Comparison of ENCODE assay signal across 8 cellular contexts in the genomic region with DNA sequence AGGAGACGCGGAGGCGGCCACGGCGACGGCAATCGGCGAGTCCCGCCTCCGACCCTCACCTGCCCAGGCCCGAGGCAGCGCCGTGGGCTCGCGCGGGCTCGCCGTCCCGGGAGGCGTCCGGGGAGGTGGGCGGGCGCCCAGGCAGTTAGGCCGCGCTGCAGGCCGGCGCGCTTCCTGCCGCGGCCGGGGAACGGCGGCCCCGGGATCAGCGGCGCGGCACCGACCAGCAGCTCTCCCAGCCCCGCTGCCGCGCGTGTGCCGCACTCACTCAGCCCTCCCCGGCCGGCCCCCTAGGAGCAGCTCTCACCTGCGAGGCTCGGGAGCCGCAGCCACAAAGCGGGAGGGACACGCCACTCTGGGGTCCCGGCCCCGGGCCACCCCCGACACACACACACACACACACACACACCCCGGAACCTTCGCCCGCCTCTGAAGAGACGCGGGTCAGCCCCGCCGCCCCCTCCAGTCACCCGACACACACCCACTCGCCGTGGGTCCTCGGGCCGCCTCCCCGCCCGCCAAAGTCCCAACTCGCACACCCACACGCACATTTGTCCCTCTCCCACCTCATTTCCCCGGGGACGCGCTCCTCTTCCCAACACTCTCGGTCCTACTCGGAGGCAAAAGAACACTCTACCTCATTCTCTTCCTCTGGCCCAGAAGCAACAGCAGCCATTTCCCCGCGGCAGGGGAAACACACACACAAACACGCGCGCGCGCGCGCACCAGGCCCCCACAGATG. TPM values are rescaled to one million over a fixed set of nuclear protein-coding genes. Genes with fewer than 3 reads are reported as not detected.
DNase-seq lines count a peak whose midpoint lies in the region; ATAC-seq and TF ChIP-seq lines count a peak whose summit lies in the region.

A gene (minus strand): TSS at position 702 of the 742 bp plus-strand sequence. CDS start 60 bp downstream, at position 642.

- H3K9me3 Mint-ChIP-seq in endothelial cell (ENCODE audit: unreplicated experiment) (no peaks in the 10 kb centered on the region), mesothelial cell of epicardium (no peaks in the 10 kb centered on the region)

- H3K27ac Mint-ChIP-seq in endothelial cell (ENCODE audit: unreplicated experiment) (peak within 1 kb of the TSS; percentile 96), mesothelial cell of epicardium (peak within 1 kb of the TSS; percentile 99)

- peaks cover 5% of the 10 kb centered on the region for H3K36me3 Mint-ChIP-seq in endothelial cell (ENCODE audit: low read depth, unreplicated experiment)
- H3K36me3 Mint-ChIP-seq in mesothelial cell of epicardium, result no peaks in the 10 kb centered on the region

- TF ChIP-seq CTCF in endothelial cell (IDR thresholded peaks at IDR 0.05; ENCODE audit: unreplicated experiment) (no peak), mesothelial cell of epicardium (IDR thresholded peaks at IDR 0.05; ENCODE audit: unreplicated experiment) (no peak)

- peak within 1 kb of the TSS; percentile 100 for H3K4me3 Mint-ChIP-seq in endothelial cell (ENCODE audit: unreplicated experiment)
- peak within 1 kb of the TSS; percentile 100 for H3K4me3 Mint-ChIP-seq in mesothelial cell of epicardium

- DNase-seq in NCI-H524 (lab: John Stamatoyannopoulos, UW) (peak; percentile 9 to 35), NCI-H524 treated with DMSO at 0.1 percent for 48 hours (lab: John Stamatoyannopoulos, UW) (no peak), NOMO-1 treated with DMSO at 0.1 percent for 48 hours (lab: John Stamatoyannopoulos, UW; ENCODE audit: unreplicated experiment) (peak; percentile 23), activated T-cell treated with anti-CD3 and anti-CD28 coated beads for 24 hours (ENCODE audit: low read depth) (peak; percentile 71), endothelial cell (ENCODE audit: low spot score) (peak; percentile 64), mesothelial cell of epicardium (ENCODE audit: low spot score in 2 of 2, unreplicated experiment in 2 of 2) (peak; percentile 60 to 77)
- peak; percentile 56 to 76 for DNase-seq in stimulated activated CD8-positive, alpha-beta memory T cell treated with anti-CD3 and anti-CD28 coated beads, Interleukin-4, amount 100 ng/mL, for 1 hour (ENCODE audit: low read depth in 2 of 2, low spot score in 1 of 2)

- ATAC-seq in HG03066 (IDR thresholded peaks at IDR 0.05; ENCODE audit: low read depth, unreplicated experiment), result peak; percentile 14

- H3K27me3 Mint-ChIP-seq in endothelial cell (ENCODE audit: unreplicated experiment) (peaks cover 5% of the 10 kb centered on the region), mesothelial cell of epicardium (ENCODE audit: low read depth) (no peaks in the 10 kb centered on the region)

- H3K4me1 Mint-ChIP-seq in endothelial cell (ENCODE audit: unreplicated experiment), result peaks cover 26% of the 10 kb centered on the region
- H3K4me1 Mint-ChIP-seq in mesothelial cell of epicardium, result peaks cover 34% of the 10 kb centered on the region

RNA-seq across cellular contexts. Expression of the gene that starts here (rescaled TPM):
- total RNA-seq in endothelial cell (ENCODE audit: unreplicated experiment), result 35.3 TPM
- 45.6 to 51.9 TPM (median 49.4 TPM) in 3 replicates for total RNA-seq in mesothelial cell of epicardium
